ENCODE assay signal across 7 cellular contexts in the genomic region with DNA sequence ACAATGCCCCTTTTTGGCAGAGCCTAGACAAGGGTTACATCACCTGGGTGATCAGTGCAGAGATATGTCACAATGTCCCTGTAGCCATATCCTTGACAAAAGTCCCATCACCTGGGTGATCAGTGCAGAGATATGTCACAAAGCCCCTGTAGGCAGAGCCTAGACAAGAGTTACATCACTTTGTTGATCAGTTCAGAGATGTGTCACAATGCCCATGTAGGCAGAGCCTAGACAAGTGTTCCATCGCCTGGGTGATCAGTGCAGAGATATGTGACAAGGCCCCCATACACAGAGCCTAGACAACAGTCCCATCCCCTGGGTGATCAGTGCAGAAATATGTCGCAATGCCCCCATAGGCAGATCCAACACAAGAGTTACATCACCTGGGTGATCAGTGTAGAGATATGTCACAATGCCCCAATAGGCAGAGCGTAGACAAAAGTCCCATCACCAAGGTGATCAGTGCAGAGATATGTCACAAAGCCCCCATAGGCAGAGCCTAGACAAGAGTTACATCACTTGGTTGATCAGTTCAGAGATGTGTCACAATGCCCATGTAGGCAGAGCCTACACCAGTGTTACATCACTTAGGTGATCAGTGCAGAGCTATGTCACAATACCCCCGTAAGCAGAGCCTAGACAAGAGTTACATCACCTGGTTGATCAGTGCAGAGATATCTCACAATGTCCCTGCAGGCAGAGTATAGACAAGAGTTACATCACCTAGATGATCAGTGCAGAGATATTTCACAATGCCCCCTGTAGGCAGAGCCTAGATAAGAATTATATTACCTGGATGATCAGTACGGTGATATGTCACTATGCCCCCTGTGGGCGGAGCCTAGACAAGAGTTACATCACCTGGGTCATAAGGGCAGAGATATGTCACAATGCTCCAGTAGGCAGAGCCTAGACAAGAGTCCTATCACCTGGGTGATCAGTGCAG.
DNase-seq lines count a peak whose midpoint lies in the region; ATAC-seq and TF ChIP-seq lines count a peak whose summit lies in the region.
"Not testable (repeated sequence)": the region's sequence is repeated elsewhere in the genome, so short reads cannot be mapped to it uniquely, and the experiment has no call there.

No MANE protein-coding gene starts in this region.

- peak; percentile 77 for ATAC-seq in HCT116
- not testable (repeated sequence) for ATAC-seq in RWPE2 (ENCODE audit: low read depth)
- peak; percentile 67 for ATAC-seq in foreskin keratinocyte
- ATAC-seq in naive thymus-derived CD4-positive, alpha-beta T cell = peak; percentile 41
- ATAC-seq in stimulated activated naive CD8-positive, alpha-beta T cell treated with anti-CD3 and anti-CD28 coated beads, Interleukin-15, amount 100 ng/mL, for 72 hours = peak; percentile 74

- not testable (repeated sequence) for TF ChIP-seq RAD21 in HCT116 (IDR thresholded peaks at IDR 0.05; ENCODE audit: low read depth)

- H3K9me3 ChIP-seq in HCT116 (ENCODE audit: control insufficient read depth in 1 of 2, insufficient read depth in 1 of 2, low read depth in 1 of 2, low read length in 2 of 2); RWPE2 (ENCODE audit: severe bottlenecking); adipocyte (ENCODE audit: control insufficient read depth, low read length); naive thymus-derived CD4-positive, alpha-beta T cell (ENCODE audit: control insufficient read depth in 2 of 3, low read length in 3 of 3): not testable (repeated sequence)

- intact Hi-C loops in HCT116 (cut with micrococcal nuclease); naive thymus-derived CD4-positive, alpha-beta T cell (cut with micrococcal nuclease): not testable (repeated sequence)

- H3K27me3 Mint-ChIP-seq in naive thymus-derived CD4-positive, alpha-beta T cell; stimulated activated naive CD8-positive, alpha-beta T cell treated with anti-CD3 and anti-CD28 coated beads, Interleukin-15, amount 100 ng/mL, for 72 hours: not testable (repeated sequence)

- BruUV-seq in HCT116 (replicated peaks; lab: Mats Ljungman, UMichigan) = not testable (repeated sequence)

- H3K4me1 ChIP-seq in HCT116 (ENCODE audit: control insufficient read depth in 1 of 2, insufficient read depth in 2 of 2, low read length in 2 of 2); RWPE2 (ENCODE audit: insufficient read depth, poor library complexity, severe bottlenecking); adipocyte (ENCODE audit: control insufficient read depth, insufficient read depth, low read length); foreskin keratinocyte; naive thymus-derived CD4-positive, alpha-beta T cell (ENCODE audit: control insufficient read depth in 2 of 2, insufficient read depth in 2 of 2, low read length in 2 of 2): not testable (repeated sequence)

- RAD21 ChIA-PET in HCT116 (lab: Charles Lee; ENCODE audit: low non-redundant PET in 1 of 2, low total read pairs in 2 of 2, uncharacterized antibody in 2 of 2, unreplicated experiment in 2 of 2) = not testable (repeated sequence)

- H3K27me3 ChIP-seq in HCT116 (ENCODE audit: insufficient read depth, low read length); RWPE2 (ENCODE audit: insufficient read depth, poor library complexity, severe bottlenecking); adipocyte (replicated peaks; ENCODE audit: control insufficient read depth, insufficient read depth, low read length); foreskin keratinocyte; naive thymus-derived CD4-positive, alpha-beta T cell (ENCODE audit: control insufficient read depth in 2 of 2, insufficient read depth in 2 of 2, low read length in 2 of 2): not testable (repeated sequence)

- POLR2A ChIA-PET in HCT116 (lab: Charles Lee); naive thymus-derived CD4-positive, alpha-beta T cell (lab: Charles Lee): not testable (repeated sequence)

- H3K9me2 ChIP-seq in HCT116 (ENCODE audit: insufficient read depth) = not testable (repeated sequence)

- not testable (repeated sequence) for H3K4me2 ChIP-seq in HCT116 (ENCODE audit: low read length)

- not testable (repeated sequence) for H3K36me3 Mint-ChIP-seq in naive thymus-derived CD4-positive, alpha-beta T cell

- not testable (repeated sequence) for H3K9me3 Mint-ChIP-seq in naive thymus-derived CD4-positive, alpha-beta T cell; stimulated activated naive CD8-positive, alpha-beta T cell treated with anti-CD3 and anti-CD28 coated beads, Interleukin-15, amount 100 ng/mL, for 72 hours

- not testable (repeated sequence) for H4K20me1 ChIP-seq in HCT116 (ENCODE audit: insufficient read depth)

- not testable (repeated sequence) for TF ChIP-seq POLR2A in HCT116 (IDR thresholded peaks at IDR 0.05; ENCODE audit: borderline replicate concordance, extremely low read depth, insufficient read depth, insufficient read length)

- H2AFZ ChIP-seq in HCT116 (ENCODE audit: low read depth, low read length, poor library complexity, severe bottlenecking) = not testable (repeated sequence)

- CTCF ChIA-PET in HCT116 (lab: Charles Lee); naive thymus-derived CD4-positive, alpha-beta T cell (lab: Charles Lee): not testable (repeated sequence)

- H3K27ac Mint-ChIP-seq in naive thymus-derived CD4-positive, alpha-beta T cell = not testable (repeated sequence)
- H3K27ac Mint-ChIP-seq in stimulated activated naive CD8-positive, alpha-beta T cell treated with anti-CD3 and anti-CD28 coated beads, Interleukin-15, amount 100 ng/mL, for 72 hours = peak overlapping the region; percentile 59 to 76

- TF ChIP-seq CTCF in HCT116 (IDR thresholded peaks at IDR 0.05 in 2 of 3, conservative IDR thresholded peaks at IDR 0.05 in 1 of 3; ENCODE audit: borderline replicate concordance in 1 of 3, insufficient read depth in 1 of 3, low read depth in 2 of 3, low read length in 2 of 3); RWPE2 (IDR thresholded peaks at IDR 0.05; ENCODE audit: poor library complexity, severe bottlenecking); foreskin keratinocyte (conservative IDR thresholded peaks at IDR 0.05): not testable (repeated sequence)

- DNase-seq in HCT116 (ENCODE audit: low read depth, low spot score) (peak; percentile 12), RWPE2 (ENCODE audit: low spot score) (peak; percentile 36), adipocyte (ENCODE audit: low read depth) (peak; percentile 0)
- peak; percentile 46 for DNase-seq in activated CD8-positive, alpha-beta memory T cell treated with anti-CD3 and anti-CD28 coated beads for 24 hours
- not testable (repeated sequence) for DNase-seq in foreskin keratinocyte
- peak in 2 of 9 donors; percentile 13 to 19 for DNase-seq in naive thymus-derived CD4-positive, alpha-beta T cell
- peak in 1 of 2 donors; percentile 47 for DNase-seq in stimulated activated naive CD8-positive, alpha-beta T cell treated with anti-CD3 and anti-CD28 coated beads, Interleukin-15, amount 100 ng/mL, for 72 hours

- not testable (repeated sequence) for H3K4me3 ChIP-seq in HCT116 (replicated peaks in 1 of 2; ENCODE audit: low read depth in 1 of 2, low read length in 2 of 2); RWPE2 (ENCODE audit: severe bottlenecking); adipocyte (ENCODE audit: low read length); naive thymus-derived CD4-positive, alpha-beta T cell (ENCODE audit: low read length)

- H3K79me2 ChIP-seq in HCT116 (ENCODE audit: insufficient read depth, low read length) = not testable (repeated sequence)

- H3K4me1 Mint-ChIP-seq in naive thymus-derived CD4-positive, alpha-beta T cell; stimulated activated naive CD8-positive, alpha-beta T cell treated with anti-CD3 and anti-CD28 coated beads, Interleukin-15, amount 100 ng/mL, for 72 hours: not testable (repeated sequence)

- H3K27ac ChIP-seq in HCT116 (ENCODE audit: low read depth, low read length); RWPE2 (ENCODE audit: poor library complexity, severe bottlenecking); foreskin keratinocyte; naive thymus-derived CD4-positive, alpha-beta T cell (ENCODE audit: low read depth, low read length): not testable (repeated sequence)

- not testable (repeated sequence) for H3K4me3 Mint-ChIP-seq in naive thymus-derived CD4-positive, alpha-beta T cell; stimulated activated naive CD8-positive, alpha-beta T cell treated with anti-CD3 and anti-CD28 coated beads, Interleukin-15, amount 100 ng/mL, for 72 hours

- H3K9ac ChIP-seq in HCT116 (ENCODE audit: low read length); adipocyte (ENCODE audit: low read length): not testable (repeated sequence)

- H3K36me3 ChIP-seq in HCT116 (ENCODE audit: control insufficient read depth in 1 of 2, insufficient read depth in 2 of 2, low read length in 2 of 2); RWPE2 (ENCODE audit: low read depth); adipocyte (ENCODE audit: control insufficient read depth, insufficient read depth, low read length, severe bottlenecking); naive thymus-derived CD4-positive, alpha-beta T cell (ENCODE audit: control insufficient read depth in 2 of 3, insufficient read depth in 3 of 3, low read length in 3 of 3): not testable (repeated sequence)

TF ChIP-seq in HCT116, 20 proteins besides CTCF, POLR2A, EP300 and RAD21:
- TF ChIP-seq SP1 (IDR thresholded peaks at IDR 0.05; ENCODE audit: low read depth) = 0 out of 2 replicates have a peak, but pooled peaks have one; percentile 31
- TF ChIP-seq CEBPB (IDR thresholded peaks at IDR 0.05; ENCODE audit: low read depth) = peak; percentile 76
- TF ChIP-seq, protein P1, sequence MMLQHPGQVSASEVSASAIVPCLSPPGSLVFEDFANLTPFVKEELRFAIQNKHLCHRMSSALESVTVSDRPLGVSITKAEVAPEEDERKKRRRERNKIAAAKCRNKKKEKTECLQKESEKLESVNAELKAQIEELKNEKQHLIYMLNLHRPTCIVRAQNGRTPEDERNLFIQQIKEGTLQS (IDR thresholded peaks at IDR 0.05) = peak; percentile 58
- 0 out of 2 replicates have a peak, but pooled peaks have one; percentile 19 for TF ChIP-seq JUND (IDR thresholded peaks at IDR 0.05)
TF ChIP-seq in HCT116: peak in this region for 4; not testable (repeated sequence) for 16.
